8 cellular contexts compared by ENCODE assay signal in the genomic region with DNA sequence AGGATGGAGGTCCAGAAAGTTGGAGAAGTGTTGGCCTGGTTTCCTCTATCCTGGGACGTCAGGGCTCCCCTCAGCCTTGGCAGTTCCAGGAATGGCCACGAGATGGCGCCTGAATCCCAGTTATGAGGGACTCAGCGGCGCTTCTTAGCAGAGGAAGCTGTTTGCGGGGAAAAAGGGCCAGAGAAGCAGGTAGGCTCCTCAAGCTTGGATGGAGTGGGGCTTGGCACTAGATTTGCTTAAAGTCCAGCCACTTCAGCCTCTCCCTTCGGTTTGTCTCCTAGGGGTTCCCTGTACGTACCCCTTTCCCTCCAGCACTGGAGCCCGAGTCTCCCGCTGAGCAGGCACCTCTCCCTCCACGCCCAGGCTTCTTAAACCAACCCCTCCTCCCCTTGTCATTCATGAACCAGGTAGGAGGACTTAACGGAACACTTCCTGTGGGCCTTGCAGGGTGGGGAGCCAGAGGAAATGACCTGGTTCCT. TPM values are rescaled to one million over a fixed set of nuclear protein-coding genes. Genes with fewer than 3 reads are reported as not detected.
DNase-seq lines count a peak whose midpoint lies in the region; ATAC-seq and TF ChIP-seq lines count a peak whose summit lies in the region.

No MANE protein-coding gene starts in this region.

- CTCF ChIA-PET in GM10248 (lab: Yijun Ruan, JAX) = interaction anchor here (0.6 to 9.3 kb wide), 48 partner anchors 8 to 562 kb away, joined by 3 to 356 read pairs (median 5); a partner anchor contains a TSS
- CTCF ChIA-PET in PC-3 (lab: Charles Lee) = interaction anchor here (0.5 to 4.7 kb wide), 9 partner anchors 35 to 264 kb away, joined by 3 to 102 read pairs (median 4); no protein-coding TSS in a partner anchor

- peak overlapping the region; percentile 82 for H2AFZ ChIP-seq in PC-3 (ENCODE audit: low read length)

- no TSS peak for BruUV-seq in PC-3 (replicated peaks; lab: Mats Ljungman, UMichigan)

- POLR2A ChIA-PET in GM10248 (lab: Yijun Ruan, JAX) (no interaction called here), PC-3 (lab: Charles Lee; ENCODE audit: unreplicated experiment) (interaction anchor here (0.7 kb wide), 1 partner anchor 53 kb away, joined by 5 read pairs; no protein-coding TSS in a partner anchor)

- no peaks in the 10 kb centered on the region for H3K27me3 ChIP-seq in PC-3 (ENCODE audit: low read length)

- H3K9ac ChIP-seq in PC-3 (ENCODE audit: low read length) = no peak overlapping the region

- TF ChIP-seq CTCF in GM10248 (IDR thresholded peaks at IDR 0.05; ENCODE audit: control extremely low read depth, extremely low read depth, low read depth, missing control alignments) = peak; percentile 99
- TF ChIP-seq CTCF in PC-3 (conservative IDR thresholded peaks at IDR 0.05; ENCODE audit: low read depth, low read length) = peak; percentile 93
- peak; percentile 99 for TF ChIP-seq CTCF in nephron progenitor cell (IDR thresholded peaks at IDR 0.05)

- peak overlapping the region; percentile 49; the same call in 1 of the 2 replicates for H3K4me3 ChIP-seq in PC-3 (ENCODE audit: low read length)

- peak overlapping the region; percentile 53 for H3K4me3 Mint-ChIP-seq in activated T-cell treated with anti-CD3 and anti-CD28 coated beads, Interleukin-2, amount 50 U/mL, for 4 hours
- H3K4me3 Mint-ChIP-seq in nephron progenitor cell = no peak overlapping the region
- H3K4me3 Mint-ChIP-seq in stimulated activated naive CD8-positive, alpha-beta T cell treated with anti-CD3 and anti-CD28 coated beads, Interleukin-15, Interleukin-2, amounts not matched to agents 100 ng/mL and 50 ng/mL, for 24 hours = peak overlapping the region; percentile 69

- H3K36me3 Mint-ChIP-seq in activated T-cell treated with anti-CD3 and anti-CD28 coated beads, Interleukin-2, amount 50 U/mL, for 4 hours (ENCODE audit: insufficient read depth) = no peaks in the 10 kb centered on the region
- H3K36me3 Mint-ChIP-seq in nephron progenitor cell (ENCODE audit: low read depth) = no peaks in the 10 kb centered on the region
- no peaks in the 10 kb centered on the region for H3K36me3 Mint-ChIP-seq in stimulated activated naive CD8-positive, alpha-beta T cell treated with anti-CD3 and anti-CD28 coated beads, Interleukin-15, Interleukin-2, amounts not matched to agents 100 ng/mL and 50 ng/mL, for 24 hours (ENCODE audit: low read depth)

- no peaks in the 10 kb centered on the region for H3K9me3 ChIP-seq in PC-3 (ENCODE audit: low read length)

- peaks cover 2% of the 10 kb centered on the region for H3K27me3 Mint-ChIP-seq in activated T-cell treated with anti-CD3 and anti-CD28 coated beads, Interleukin-2, amount 50 U/mL, for 4 hours (ENCODE audit: low read depth)
- H3K27me3 Mint-ChIP-seq in nephron progenitor cell (ENCODE audit: low read depth, poor library complexity) = peaks cover 13% of the 10 kb centered on the region
- H3K27me3 Mint-ChIP-seq in stimulated activated naive CD8-positive, alpha-beta T cell treated with anti-CD3 and anti-CD28 coated beads, Interleukin-15, Interleukin-2, amounts not matched to agents 100 ng/mL and 50 ng/mL, for 24 hours = no peaks in the 10 kb centered on the region

- H3K4me2 ChIP-seq in PC-3 (ENCODE audit: low read length) = peak overlapping the region; percentile 70

- DNase-seq in GM10248 (ENCODE audit: extremely low spot score) (peak; percentile 87), HuH-7.5 (ENCODE audit: low spot score) (peak; percentile 75), PC-3 (peak; percentile 95), fibroblast of peridontal ligament (ENCODE audit: extremely low read depth) (peak; percentile 76), nephron progenitor cell (peak; percentile 97)
- DNase-seq in activated T-cell treated with anti-CD3 and anti-CD28 coated beads, Interleukin-2, amount 50 U/mL, for 4 hours = peak; percentile 92

- peak; percentile 94 for ATAC-seq in PC-3
- peak; percentile 93 to 94 for ATAC-seq in activated T-cell treated with anti-CD3 and anti-CD28 coated beads, Interleukin-2, amount 50 U/mL, for 4 hours
- ATAC-seq in HG03442 (IDR thresholded peaks at IDR 0.05; ENCODE audit: unreplicated experiment) = no peak

- H3K4me1 ChIP-seq in PC-3 (ENCODE audit: insufficient read depth, low read length) = peaks cover 4% of the 10 kb centered on the region; the same call in 1 of the 2 replicates

- intact Hi-C loops in PC-3 (cut with micrococcal nuclease) = loop anchor here (1.0 kb wide), 3 partner anchors 47 to 77 kb away; no protein-coding TSS in a partner anchor

- no peak overlapping the region for H3K27ac Mint-ChIP-seq in nephron progenitor cell
- no peak overlapping the region for H3K27ac Mint-ChIP-seq in stimulated activated naive CD8-positive, alpha-beta T cell treated with anti-CD3 and anti-CD28 coated beads, Interleukin-15, Interleukin-2, amounts not matched to agents 100 ng/mL and 50 ng/mL, for 24 hours

- H3K36me3 ChIP-seq in PC-3 (ENCODE audit: low read depth, low read length) = no peaks in the 10 kb centered on the region

- no peaks in the 10 kb centered on the region for H3K9me3 Mint-ChIP-seq in activated T-cell treated with anti-CD3 and anti-CD28 coated beads, Interleukin-2, amount 50 U/mL, for 4 hours
- H3K9me3 Mint-ChIP-seq in nephron progenitor cell = no peaks in the 10 kb centered on the region
- no peaks in the 10 kb centered on the region for H3K9me3 Mint-ChIP-seq in stimulated activated naive CD8-positive, alpha-beta T cell treated with anti-CD3 and anti-CD28 coated beads, Interleukin-15, Interleukin-2, amounts not matched to agents 100 ng/mL and 50 ng/mL, for 24 hours

- H3K27ac ChIP-seq in PC-3 (ENCODE audit: low read length) = no peak overlapping the region

- H3F3A ChIP-seq in PC-3 (ENCODE audit: low read length, unreplicated experiment) = no peaks in the 10 kb centered on the region

- no peaks in the 10 kb centered on the region for H4K20me1 ChIP-seq in PC-3 (ENCODE audit: low read length)

- no peaks in the 10 kb centered on the region for H3K9me2 ChIP-seq in PC-3 (replicated peaks; ENCODE audit: low read length)

- no peaks in the 10 kb centered on the region for H3K79me2 ChIP-seq in PC-3 (ENCODE audit: low read length)

- peaks cover 19% of the 10 kb centered on the region for H3K4me1 Mint-ChIP-seq in activated T-cell treated with anti-CD3 and anti-CD28 coated beads, Interleukin-2, amount 50 U/mL, for 4 hours (ENCODE audit: low read depth)
- H3K4me1 Mint-ChIP-seq in nephron progenitor cell = peaks cover 52% of the 10 kb centered on the region
- H3K4me1 Mint-ChIP-seq in stimulated activated naive CD8-positive, alpha-beta T cell treated with anti-CD3 and anti-CD28 coated beads, Interleukin-15, Interleukin-2, amounts not matched to agents 100 ng/mL and 50 ng/mL, for 24 hours (ENCODE audit: low read depth) = peaks cover 11% of the 10 kb centered on the region

RNA-seq across cellular contexts. Expression of a gene that starts 32.0 kb away (rescaled TPM):
- total RNA-seq in PC-3 (2014; rRNA removed) = 20.0 and 21.4 TPM in 2 replicates
- total RNA-seq in activated T-cell treated with anti-CD3 and anti-CD28 coated beads, Interleukin-2, amount 50 U/mL, for 4 hours = under 1 TPM in 2 of 3 donors, not detected in 1; 0.14 to 0.15 TPM

RNA-seq across cellular contexts. Expression of a gene that starts 51.2 kb away (rescaled TPM):
- 108 and 109 TPM in 2 replicates for total RNA-seq in PC-3 (2014; rRNA removed)
- total RNA-seq in activated T-cell treated with anti-CD3 and anti-CD28 coated beads, Interleukin-2, amount 50 U/mL, for 4 hours = 1 to 10 TPM in 1 of 3 donors, under 1 TPM in 2; 0.61 to 1.5 (median 0.76) TPM

Comparison
In these comparisons a context has a peak if more than half of its experiments do, and no peak if none do; other contexts are left out.
1. RNA of a gene that starts 32.0 kb away (total RNA-seq): 20.0 to 21.4 TPM in PC-3; 0.14 to 0.15 TPM in activated T-cell treated with anti-CD3 and anti-CD28 coated beads, Interleukin-2, amount 50 U/mL, for 4 hours; every median in the first group is over 10 times any median in the second.
2. RNA of a gene that starts 51.2 kb away (total RNA-seq): 108 to 109 TPM in PC-3; 0.61 to 1.5 TPM in activated T-cell treated with anti-CD3 and anti-CD28 coated beads, Interleukin-2, amount 50 U/mL, for 4 hours; every median in the first group is over 10 times any median in the second.
3. Peak in every context shown above with its lines, with median percentiles within 50 percentile points of each other: DNase-seq and CTCF ChIP-seq.